ENCODE assay signal across 28 cellular contexts in genomic region chr2:74301262-74301661, GRCh38. TPM values are rescaled to one million over a fixed set of nuclear protein-coding genes. Genes with fewer than 3 reads are reported as not detected.
"Had no signal": no experiment of that assay in that cellular context is flagged by ENCODE, and none has a peak within 500 bp of the region (broad histone marks: within the 10 kb centered on the region; RNA-seq: fewer than 3 reads in every experiment).

No MANE protein-coding gene starts in this region.

- H3K4me1 ChIP-seq: left lung, lower lobe of right lung, pancreas, prostate gland, stomach, testis, transverse colon had no signal

- DNase-seq: hypothalamus; immature natural killer cell; kidney; left colon; left lung; lower lobe of right lung; mammary epithelial cell; mesenchymal stem cell; naive B cell; natural killer cell; nephron progenitor cell; pancreas; retina; right cardiac atrium; stimulated activated CD4-positive, alpha-beta T cell treated with anti-CD3 and anti-CD28 coated beads, Interleukin-12 subunit alpha, Interleukin-12 subunit beta, amount 100 ng/mL, for 4 hours; stimulated activated CD4-positive, alpha-beta T cell treated with anti-CD3 and anti-CD28 coated beads, Interleukin-15, amount 100 ng/mL, for 24 hours; stimulated activated CD4-positive, alpha-beta T cell treated with anti-CD3 and anti-CD28 coated beads, Interleukin-2, amount 100 ng/mL, for 24 hours; stimulated activated CD4-positive, alpha-beta T cell treated with anti-CD3 and anti-CD28 coated beads, Interleukin-4, amount 100 ng/mL, for 1 hour; stimulated activated naive B cell treated with anti-CD40 and anti-IgM and Interleukin-4, amounts not matched to agents 10 μg/mL and 1 μg/mL and 100 μg/mL, for 72 hours; stimulated activated naive CD8-positive, alpha-beta T cell treated with anti-CD3 and anti-CD28 coated beads, Interleukin-15, Interleukin-2, amounts not matched to agents 100 U/mL and 50 U/mL, for 24 hours; stomach; testis; thyroid gland; transverse colon; upper lobe of right lung had no signal

- H3K9me3 ChIP-seq: lower lobe of right lung, pancreas, prostate gland, testis, thyroid gland, upper lobe of right lung had no signal

- H3K36me3 ChIP-seq: left lung, pancreas, prostate gland, thyroid gland, transverse colon, upper lobe of right lung had no signal

- ATAC-seq: left colon; left lung; lower lobe of right lung; natural killer cell; pancreas; right cardiac atrium; sciatic nerve; stimulated activated naive B cell treated with anti-CD40 and anti-IgM and Interleukin-4, amounts not matched to agents 10 μg/mL and 1 μg/mL and 100 μg/mL, for 72 hours; stimulated activated naive CD8-positive, alpha-beta T cell treated with anti-CD3 and anti-CD28 coated beads, Interleukin-15, Interleukin-2, amounts not matched to agents 100 U/mL and 50 U/mL, for 24 hours; upper lobe of right lung had no signal

- H3K27ac ChIP-seq: left lung, lower lobe of right lung, pancreas, prostate gland, skin epidermis, stomach, testis, thyroid gland, transverse colon, upper lobe of right lung had no signal

- H3K4me3 ChIP-seq: left lung, lower lobe of right lung, pancreas, prostate gland, skin epidermis, stomach, testis, thyroid gland, transverse colon, upper lobe of right lung had no signal

- H3K27me3 ChIP-seq: left lung, pancreas, stomach, testis, thyroid gland, transverse colon, upper lobe of right lung had no signal

RNA-seq across cellular contexts. Expression of gene SLC4A5, which starts 42.0 kb away (rescaled TPM):
- polyA plus RNA-seq: immature natural killer cell had no signal
